Comparison of ENCODE assay signal across 28 cellular contexts in the genomic region with DNA sequence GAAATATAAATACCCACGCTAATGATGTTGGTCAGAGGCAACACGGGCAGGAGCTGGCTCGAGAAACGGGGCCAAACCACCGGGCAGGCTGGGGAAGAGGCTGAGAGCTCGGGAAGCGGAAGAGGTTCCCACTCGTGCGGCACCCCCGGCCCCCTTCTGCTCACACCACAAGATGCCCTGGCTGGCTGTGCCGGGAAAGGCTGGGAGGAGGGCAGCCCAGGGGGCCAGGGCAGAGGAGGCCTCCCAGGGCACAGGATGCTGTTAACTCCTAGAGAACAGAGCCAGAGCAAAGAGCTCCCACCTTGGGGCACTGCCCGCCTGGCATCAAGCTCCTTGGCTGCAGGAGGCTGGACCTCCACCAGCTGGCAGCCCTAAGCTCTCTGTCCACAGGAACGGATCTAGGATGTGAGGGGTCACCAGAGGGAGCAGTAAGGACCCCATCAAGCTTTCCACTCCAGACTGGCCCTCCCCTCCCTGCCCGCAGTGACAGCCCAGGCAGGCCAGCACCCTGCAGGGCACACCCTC.
"Had no signal": no experiment of that assay in that cellular context is flagged by ENCODE, and none has a peak within 500 bp of the region (broad histone marks: within the 10 kb centered on the region; RNA-seq: fewer than 3 reads in every experiment).

No MANE protein-coding gene starts in this region.

- H3K27me3 ChIP-seq: adrenal gland, body of pancreas, Peyer's patch had no signal

- H3K4me3 Mint-ChIP-seq: activated CD4-positive, alpha-beta memory T cell treated with anti-CD3 and anti-CD28 coated beads for 36 hours; activated naive CD4-positive, alpha-beta T cell treated with anti-CD3 and anti-CD28 coated beads for 36 hours; activated T-cell treated with anti-CD3 and anti-CD28 coated beads, Interleukin-2, amount 50 U/mL, for 4 hours; activated T-helper 1 cell treated with anti-CD3 and anti-CD28 coated beads, Interleukin-12 subunit alpha, Interleukin-12 subunit beta, Interleukin-2, Interleukin-4 antibody, amounts not matched to agents 30 ng/mL and 10 ng/mL and 1 ng/mL, durations not matched to agents 14 hours and 24 hours and 36 hours had no signal

- DNase-seq: activated CD4-positive, alpha-beta memory T cell treated with anti-CD3 and anti-CD28 coated beads for 36 hours; activated CD4-positive, alpha-beta T cell treated with anti-CD3 and anti-CD28 coated beads for 4 hours; activated CD4-positive, alpha-beta T cell treated with anti-CD3 and anti-CD28 coated beads, Interleukin-2, amount 50 U/mL, for 1 hour; activated CD8-positive, alpha-beta memory T cell treated with anti-CD3 and anti-CD28 coated beads, Interleukin-2, amount 50 U/mL, for 4 hours; activated gamma-delta T cell treated with Interleukin-2 at 50 U/mL for 16 hours; activated naive CD4-positive, alpha-beta T cell treated with anti-CD3 and anti-CD28 coated beads for 36 hours; activated T-cell treated with anti-CD3 and anti-CD28 coated beads for 4 hours; activated T-cell treated with anti-CD3 and anti-CD28 coated beads, Interleukin-2, amount 50 U/mL, for 4 hours; adrenal gland; body of pancreas; central memory CD4-positive, alpha-beta T cell; NCI-H1105; NCI-H1417 treated with DMSO at 0.1 percent for 48 hours; NCI-H1930; NCI-H2081 treated with DMSO at 0.1 percent for 48 hours; NCI-H226; NCI-H446 treated with DMSO at 0.1 percent for 48 hours; NCI-H524; NK-92 treated with Interleukin-12 subunit alpha and Interleukin-12 subunit beta, amount 100 ng/mL, for 24 hours; PC-3; Peyer's patch; RPMI8226; SW 1271; T-helper 1 cell; T-helper 2 cell; T-helper 9 cell had no signal

- H3K36me3 ChIP-seq: adrenal gland had no signal

- H3K9me3 ChIP-seq: adrenal gland, body of pancreas, Peyer's patch had no signal

- H3K27ac Mint-ChIP-seq: activated CD4-positive, alpha-beta memory T cell treated with anti-CD3 and anti-CD28 coated beads for 36 hours; activated naive CD4-positive, alpha-beta T cell treated with anti-CD3 and anti-CD28 coated beads for 36 hours; activated naive CD4-positive, alpha-beta T cell treated with anti-CD3 and anti-CD28 coated beads, Interleukin-2, amount 50 U/mL, for 72 hours; activated T-helper 1 cell treated with anti-CD3 and anti-CD28 coated beads, Interleukin-12 subunit alpha, Interleukin-12 subunit beta, Interleukin-2, Interleukin-4 antibody, amounts not matched to agents 30 ng/mL and 10 ng/mL and 1 ng/mL, durations not matched to agents 14 hours and 24 hours and 36 hours had no signal

- H3K4me3 ChIP-seq: adrenal gland, body of pancreas, Peyer's patch had no signal

- H3K27ac ChIP-seq: adrenal gland, body of pancreas, Peyer's patch had no signal

- H3K27me3 Mint-ChIP-seq: activated CD4-positive, alpha-beta memory T cell treated with anti-CD3 and anti-CD28 coated beads for 36 hours had no signal

- H3K9me3 Mint-ChIP-seq: activated CD4-positive, alpha-beta memory T cell treated with anti-CD3 and anti-CD28 coated beads for 36 hours; activated naive CD4-positive, alpha-beta T cell treated with anti-CD3 and anti-CD28 coated beads for 36 hours; activated naive CD4-positive, alpha-beta T cell treated with anti-CD3 and anti-CD28 coated beads, Interleukin-2, amount 50 U/mL, for 72 hours; activated T-cell treated with anti-CD3 and anti-CD28 coated beads, Interleukin-2, amount 50 U/mL, for 4 hours; activated T-helper 1 cell treated with anti-CD3 and anti-CD28 coated beads, Interleukin-12 subunit alpha, Interleukin-12 subunit beta, Interleukin-2, Interleukin-4 antibody, amounts not matched to agents 30 ng/mL and 10 ng/mL and 1 ng/mL, durations not matched to agents 14 hours and 24 hours and 36 hours had no signal

- H3K36me3 Mint-ChIP-seq: activated CD4-positive, alpha-beta memory T cell treated with anti-CD3 and anti-CD28 coated beads for 36 hours; activated naive CD4-positive, alpha-beta T cell treated with anti-CD3 and anti-CD28 coated beads, Interleukin-2, amount 50 U/mL, for 72 hours had no signal

- ATAC-seq: activated naive CD4-positive, alpha-beta T cell treated with anti-CD3 and anti-CD28 coated beads, Interleukin-2, amount 50 U/mL, for 72 hours; activated T-cell treated with anti-CD3 and anti-CD28 coated beads, Interleukin-2, amount 50 U/mL, for 4 hours; PC-3 had no signal

- H3K4me1 ChIP-seq: body of pancreas had no signal
